ENCODE assay signal across 20 cellular contexts in genomic region chr9:78320875-78321496, GRCh38.
"Had no signal": no experiment of that assay in that cellular context is flagged by ENCODE, and none has a peak within 500 bp of the region (broad histone marks: within the 10 kb centered on the region; RNA-seq: fewer than 3 reads in every experiment).

No MANE protein-coding gene starts in this region.

- H3K27ac ChIP-seq: coronary artery, gastrocnemius medialis, heart right ventricle, parathyroid adenoma, prostate gland, sigmoid colon, skin epidermis, stomach, thoracic aorta, transverse colon had no signal

- H3K9me3 ChIP-seq: gastrocnemius medialis, heart right ventricle, prostate gland, sigmoid colon, stomach, thoracic aorta, transverse colon had no signal

- H3K27me3 ChIP-seq: gastrocnemius medialis, heart right ventricle, sigmoid colon, stomach, transverse colon had no signal

- ATAC-seq: gastrocnemius medialis had no signal

- H3K4me1 ChIP-seq: gastrocnemius medialis, parathyroid adenoma, prostate gland, stomach had no signal

- DNase-seq: effector CD4-positive, alpha-beta T cell; endodermal cell; erythroblast; gastrocnemius medialis; heart right ventricle; kidney glomerular epithelial cell; mesendoderm; naive B cell; occipital lobe; sigmoid colon; stimulated activated CD4-positive, alpha-beta T cell treated with anti-CD3 and anti-CD28 coated beads, Interleukin-12 subunit alpha, Interleukin-12 subunit beta, amount 100 ng/mL, for 4 hours; stimulated activated naive CD4-positive, alpha-beta T cell; stomach; transverse colon had no signal

- H3K36me3 ChIP-seq: gastrocnemius medialis, heart right ventricle, prostate gland, thoracic aorta, transverse colon had no signal

- H3K4me3 ChIP-seq: coronary artery, gastrocnemius medialis, heart right ventricle, lung, prostate gland, sigmoid colon, skin epidermis, stomach, thoracic aorta, transverse colon had no signal
